In genomic region chr5:124393564-124394379, GRCh38 we compare ENCODE assay signal across 18 cellular contexts.
A peak's percentile ranks its signal among the peaks of the same experiment; 100 is the strongest.
DNase-seq lines count a peak whose midpoint lies in the region; ATAC-seq and TF ChIP-seq lines count a peak whose summit lies in the region.
"Had no signal": no experiment of that assay in that cellular context is flagged by ENCODE, and none has a peak within 500 bp of the region (broad histone marks: within the 10 kb centered on the region; RNA-seq: fewer than 3 reads in every experiment).

No MANE protein-coding gene starts in this region.

- H3K4me3 Mint-ChIP-seq in glutamatergic neuron (ENCODE audit: unreplicated experiment) = no peak overlapping the region
- H3K4me3 Mint-ChIP-seq: CD8-positive, alpha-beta T cell had no signal

- no peak overlapping the region for H3K4ac ChIP-seq in trophoblast cell (ENCODE audit: low read depth, low read length)

- TF ChIP-seq CTCF in glutamatergic neuron (IDR thresholded peaks at IDR 0.05; ENCODE audit: partially characterized antibody, unreplicated experiment) = no peak

- no peaks in the 10 kb centered on the region for H3K9me3 ChIP-seq in trophoblast cell (ENCODE audit: insufficient read depth, low read depth, low read length)

- no peak overlapping the region for H3K14ac ChIP-seq in trophoblast cell (ENCODE audit: low read length)

- H3K27me3 ChIP-seq in trophoblast cell (ENCODE audit: insufficient read depth, low read length) = no peaks in the 10 kb centered on the region
- H3K27me3 ChIP-seq: BLaER1 had no signal

- H3K9ac ChIP-seq in trophoblast cell (ENCODE audit: low read length) = no peak overlapping the region
- H3K9ac ChIP-seq: BLaER1 had no signal

- H3K36me3 Mint-ChIP-seq in glutamatergic neuron (ENCODE audit: unreplicated experiment) = peaks cover 19% of the 10 kb centered on the region
- H3K36me3 Mint-ChIP-seq: CD8-positive, alpha-beta T cell had no signal

- H3K36me3 ChIP-seq in trophoblast cell (ENCODE audit: control insufficient read depth in 1 of 2, insufficient read depth in 2 of 2, low read length in 2 of 2) = no peaks in the 10 kb centered on the region
- H3K36me3 ChIP-seq: BLaER1 had no signal

- peaks cover 30% of the 10 kb centered on the region for H3K4me1 Mint-ChIP-seq in glutamatergic neuron (ENCODE audit: low read depth, unreplicated experiment)

- no peak overlapping the region for H4K12ac ChIP-seq in trophoblast cell (ENCODE audit: low read depth, low read length)

- no peak overlapping the region for H3K27ac Mint-ChIP-seq in glutamatergic neuron (ENCODE audit: unreplicated experiment)
- H3K27ac Mint-ChIP-seq: CD8-positive, alpha-beta T cell had no signal

- no peak overlapping the region for H3K23ac ChIP-seq in trophoblast cell (ENCODE audit: low read length)

- peaks cover 5% of the 10 kb centered on the region for H3K9me3 Mint-ChIP-seq in glutamatergic neuron (ENCODE audit: unreplicated experiment)

- no peak overlapping the region for H4K8ac ChIP-seq in trophoblast cell (ENCODE audit: low read depth, low read length)

- DNase-seq in NCI-H146 (lab: John Stamatoyannopoulos, UW) (peak; percentile 9), NCI-H146 treated with DMSO at 0.1 percent for 48 hours (lab: John Stamatoyannopoulos, UW; ENCODE audit: unreplicated experiment) (no peak), trophoblast cell (no peak), glutamatergic neuron (no peak)
- DNase-seq in activated CD8-positive, alpha-beta memory T cell treated with anti-CD3 and anti-CD28 coated beads for 24 hours = no peak
- DNase-seq in activated CD4-positive, alpha-beta T cell treated with anti-CD3 and anti-CD28 coated beads for 48 hours = no peak
- DNase-seq in activated T-cell treated with anti-CD3 and anti-CD28 coated beads, Interleukin-2, amount 50 U/mL, for 48 hours = no peak
- DNase-seq: 8988T; CD8-positive, alpha-beta T cell; GDM1; GOT3; NCI-H1436; NCI-H2081; NCI-H510A had no signal

- no peak overlapping the region for H3K27ac ChIP-seq in trophoblast cell (ENCODE audit: low read depth, low read length)
- H3K27ac ChIP-seq: BLaER1, SK-N-MC had no signal

- H3K18ac ChIP-seq in trophoblast cell (ENCODE audit: low read length) = no peak overlapping the region

- peaks cover 3% of the 10 kb centered on the region for H3K27me3 Mint-ChIP-seq in glutamatergic neuron (ENCODE audit: unreplicated experiment)

- H2BK5ac ChIP-seq in trophoblast cell (ENCODE audit: low read depth, low read length, poor library complexity) = no peak overlapping the region

- no peak overlapping the region for H3K4me3 ChIP-seq in trophoblast cell (ENCODE audit: low read depth, low read length)
- H3K4me3 ChIP-seq: BLaER1, GM12878, SK-N-MC had no signal

- no peak overlapping the region for H2BK12ac ChIP-seq in trophoblast cell (ENCODE audit: low read length)

- no peak overlapping the region for H2AFZ ChIP-seq in trophoblast cell (ENCODE audit: insufficient read depth, low read length, poor library complexity)

- peak overlapping the region; percentile 19 for H4K91ac ChIP-seq in trophoblast cell (ENCODE audit: low read depth, low read length)

- ATAC-seq in esophagus mucosa = peak; percentile 39
- ATAC-seq: CD8-positive, alpha-beta T cell; GM12878 had no signal

- H2BK120ac ChIP-seq in trophoblast cell (ENCODE audit: insufficient read depth, low read length, poor library complexity) = no peak overlapping the region

- no peaks in the 10 kb centered on the region for H3K79me2 ChIP-seq in trophoblast cell (ENCODE audit: control insufficient read depth, insufficient read depth, low read length, poor library complexity)

- H3K4me1 ChIP-seq in trophoblast cell (ENCODE audit: control insufficient read depth in 1 of 2, insufficient read depth in 2 of 2, low read length in 2 of 2) = peaks cover 2 to 4% of the 10 kb centered on the region in 2 experiments

- H2AK5ac ChIP-seq in trophoblast cell (ENCODE audit: low read length) = no peak overlapping the region

- no CpG with 5 or more reads among the region's 5 CpGs for WGBS in trophoblast cell (ENCODE audit: extremely low coverage, insufficient coverage, insufficient read length)

- no peak overlapping the region for H3K4me2 ChIP-seq in trophoblast cell (ENCODE audit: low read length)
- H3K4me2 ChIP-seq: BLaER1 had no signal

- peaks cover 1% of the 10 kb centered on the region for H3K79me1 ChIP-seq in trophoblast cell (ENCODE audit: low read length)
